ENCODE assay signal across 8 cellular contexts in genomic region chr17:60187011-60187751, GRCh38.
A peak's percentile ranks its signal among the peaks of the same experiment; 100 is the strongest.
DNase-seq lines count a peak whose midpoint lies in the region; ATAC-seq and TF ChIP-seq lines count a peak whose summit lies in the region.
"Not testable (repeated sequence)": the region's sequence is repeated elsewhere in the genome, so short reads cannot be mapped to it uniquely, and the experiment has no call there.

No MANE protein-coding gene starts in this region.

- peak; percentile 35; the same call in 1 of the 3 replicates for ATAC-seq in SK-N-SH treated with all-trans-retinoic acid at 6 μM for 48 hours
- ATAC-seq in memory B cell (ENCODE audit: low read depth) = not testable (repeated sequence)

- H3K4me3 ChIP-seq in ACC112 (ENCODE audit: low read depth, low read length); astrocyte of the spinal cord (ENCODE audit: low read depth, low read length); fibroblast of mammary gland (ENCODE audit: control insufficient read depth, low read depth, low read length): not testable (repeated sequence)

- not testable (repeated sequence) for TF ChIP-seq CTCF in astrocyte of the spinal cord (IDR thresholded peaks at IDR 0.05; ENCODE audit: low read depth, low read length); fibroblast of mammary gland (conservative IDR thresholded peaks at IDR 0.05; ENCODE audit: control insufficient read depth, insufficient read depth, low read depth, low read length)

- not testable (repeated sequence) for H3K4me3 Mint-ChIP-seq in memory B cell

- H3K27me3 Mint-ChIP-seq in memory B cell = not testable (repeated sequence)

- peak; percentile 76 for DNase-seq in EL
- peak; percentile 54 for DNase-seq in LoVo (ENCODE audit: low spot score)
- DNase-seq in astrocyte of the spinal cord (ENCODE audit: low read depth, low spot score) = peak; percentile 34
- peak; percentile 44 for DNase-seq in fibroblast of mammary gland (ENCODE audit: low read depth)
- not testable (repeated sequence) for DNase-seq in memory B cell (ENCODE audit: low spot score in 2 of 2)
- peak; percentile 17 for DNase-seq in stromal cell of bone marrow (ENCODE audit: low read depth)

- H3K79me2 ChIP-seq in ACC112 (ENCODE audit: control insufficient read depth, insufficient read depth, low read length, unreplicated experiment) = not testable (repeated sequence)

- peaks cover 27% of the 10 kb centered on the region for H3K36me3 Mint-ChIP-seq in memory B cell

- not testable (repeated sequence) for H3K4me1 ChIP-seq in ACC112 (ENCODE audit: control insufficient read depth, insufficient read depth, low read length, unreplicated experiment)

- in situ Hi-C loops in astrocyte of the spinal cord (cut with HindIII; ENCODE audit: low sequenced_read_pairs) = not testable (repeated sequence)

- H3K36me3 ChIP-seq in ACC112 (ENCODE audit: insufficient read depth, low read length) = peaks cover 18% of the 10 kb centered on the region

- H3K27me3 ChIP-seq in ACC112 (ENCODE audit: insufficient read depth, low read length) = not testable (repeated sequence)

- H3K27ac ChIP-seq in ACC112 (ENCODE audit: low read depth, low read length) = peak overlapping the region; percentile 65

- H3K4me1 Mint-ChIP-seq in memory B cell = not testable (repeated sequence)

- H3K27ac Mint-ChIP-seq in memory B cell = peak overlapping the region; percentile 76

- H2AFZ ChIP-seq in ACC112 (ENCODE audit: low read length, unreplicated experiment) = not testable (repeated sequence)

- H3K9me3 Mint-ChIP-seq in memory B cell = not testable (repeated sequence)
